Comparison of ENCODE assay signal across 10 cellular contexts in genomic region chr5:127820910-127821553, GRCh38.
DNase-seq lines count a peak whose midpoint lies in the region; ATAC-seq and TF ChIP-seq lines count a peak whose summit lies in the region.
"Had no signal": no experiment of that assay in that cellular context is flagged by ENCODE, and none has a peak within 500 bp of the region (broad histone marks: within the 10 kb centered on the region; RNA-seq: fewer than 3 reads in every experiment).

No MANE protein-coding gene starts in this region.

- WGBS in adrenal gland, 4 donors: 73 to 79% (median 75%) methylated on average over 2 of the region's 2 CpGs

- no peak overlapping the region for H3K27ac ChIP-seq in adrenal gland
- H3K27ac ChIP-seq: BLaER1 treated with 17β-estradiol and CSF1 and Interleukin-3, amounts not matched to agents 10 nM and 100 nM had no signal

- TF ChIP-seq CTCF in BJ (IDR thresholded peaks at IDR 0.05; ENCODE audit: insufficient read depth, low read depth, low read length) (no peak), astrocyte of the spinal cord (IDR thresholded peaks at IDR 0.05; ENCODE audit: low read depth, low read length) (no peak), adrenal gland (IDR thresholded peaks at IDR 0.05) (no peak)

- no peaks in the 10 kb centered on the region for H3K9me3 ChIP-seq in adrenal gland (replicated peaks in 1 of 3)
- H3K9me3 ChIP-seq: BLaER1 treated with 17β-estradiol and CSF1 and Interleukin-3, amounts not matched to agents 10 nM and 100 nM had no signal

- DNase-seq in BJ (ENCODE audit: low read depth): peak; percentile 62
- DNase-seq in astrocyte of the spinal cord (ENCODE audit: low read depth, low spot score): peak; percentile 64
- DNase-seq in NCI-H2171 (lab: John Stamatoyannopoulos, UW): no peak
- DNase-seq in NCI-H524 treated with DMSO at 0.1 percent for 48 hours (lab: John Stamatoyannopoulos, UW): no peak
- no peak for DNase-seq in adrenal gland
- DNase-seq in NCI-H526 (lab: John Stamatoyannopoulos, UW): no peak
- DNase-seq: NCI-H2081 had no signal

- TF ChIP-seq POLR2A in adrenal gland (IDR thresholded peaks at IDR 0.05): no peak

- no peak overlapping the region for H3K4me3 ChIP-seq in BJ (ENCODE audit: low read depth, low read length)
- H3K4me3 ChIP-seq in astrocyte of the spinal cord (ENCODE audit: low read depth, low read length): no peak overlapping the region
- no peak overlapping the region for H3K4me3 ChIP-seq in adrenal gland
- H3K4me3 ChIP-seq: BLaER1 treated with 17β-estradiol and CSF1 and Interleukin-3, amounts not matched to agents 10 nM and 100 nM had no signal

- ATAC-seq in GM19452 (IDR thresholded peaks at IDR 0.05; ENCODE audit: unreplicated experiment) (peak; percentile 98), HG03108 (IDR thresholded peaks at IDR 0.05; ENCODE audit: unreplicated experiment) (peak; percentile 96)

- H3K27me3 ChIP-seq in BJ (ENCODE audit: control insufficient read depth, insufficient read depth, low read length) (no peaks in the 10 kb centered on the region), adrenal gland (no peaks in the 10 kb centered on the region)
- H3K27me3 ChIP-seq: BLaER1 treated with 17β-estradiol and CSF1 and Interleukin-3, amounts not matched to agents 10 nM and 100 nM had no signal

- no peaks in the 10 kb centered on the region for H3K36me3 ChIP-seq in BJ (ENCODE audit: control insufficient read depth, insufficient read depth, low read length)
- H3K36me3 ChIP-seq in adrenal gland (replicated peaks in 1 of 2): no peaks in the 10 kb centered on the region
- H3K36me3 ChIP-seq: BLaER1 treated with 17β-estradiol and CSF1 and Interleukin-3, amounts not matched to agents 10 nM and 100 nM had no signal

- POLR2A ChIA-PET in BJ (lab: Charles Lee): interaction anchor here (0.6 kb wide), 2 partner anchors 9 to 17 kb away, joined by 3 read pairs; no protein-coding TSS in a partner anchor

- CTCF ChIA-PET in BJ (lab: Yijun Ruan, JAX): interaction anchor here (0.6 to 1.2 kb wide), 3 partner anchors 21 to 63 kb away, joined by 3 to 7 read pairs (median 3); no protein-coding TSS in a partner anchor

- intact Hi-C loops in adrenal gland (cut with DNase I): loop anchor here in 1 of 2 donors (5.0 kb wide), 1 partner anchor 59 kb away; no protein-coding TSS in a partner anchor

- in situ Hi-C loops in astrocyte of the spinal cord (cut with HindIII; ENCODE audit: low sequenced_read_pairs): no loop called here

- H3K4me1 ChIP-seq in adrenal gland (replicated peaks in 1 of 2): peaks cover 0 to 10% of the 10 kb centered on the region in 2 donors
- H3K4me1 ChIP-seq: BLaER1 treated with 17β-estradiol and CSF1 and Interleukin-3, amounts not matched to agents 10 nM and 100 nM had no signal

Comparison
In these comparisons a context has a peak if more than half of its experiments do, and no peak if none do; other contexts are left out.
1. DNase-seq: peak in BJ (single experiment) and astrocyte of the spinal cord (single experiment); none in NCI-H2171 (single experiment), NCI-H524 treated with DMSO at 0.1 percent for 48 hours (single experiment), adrenal gland (0 of 7) and NCI-H526 (0 of 2).